ENCODE assay signal across 25 cellular contexts in genomic region chrX:132467029-132467428, GRCh38. TPM values are rescaled to one million over a fixed set of nuclear protein-coding genes. Genes with fewer than 3 reads are reported as not detected.
DNase-seq lines count a peak whose midpoint lies in the region; ATAC-seq, FAIRE-seq and TF ChIP-seq lines count a peak whose summit lies in the region.
"Had no signal": no experiment of that assay in that cellular context is flagged by ENCODE, and none has a peak within 500 bp of the region (broad histone marks: within the 10 kb centered on the region; RNA-seq: fewer than 3 reads in every experiment).

No MANE protein-coding gene starts in this region.

- no peaks in the 10 kb centered on the region for H3K9me3 Mint-ChIP-seq in T-cell

- H3K27ac Mint-ChIP-seq in T-cell: no peak overlapping the region

- FAIRE-seq in endometrium (lab: Jason Lieb, UNC): peak; percentile 31
- FAIRE-seq: G401.6 had no signal

- no peaks in the 10 kb centered on the region for H3K36me3 Mint-ChIP-seq in T-cell

- ATAC-seq in left lung: peak; percentile 45
- no peak for ATAC-seq in T-cell (replicated peaks in 1 of 4)
- ATAC-seq in GM21576 (IDR thresholded peaks at IDR 0.05; ENCODE audit: unreplicated experiment): no peak
- ATAC-seq: activated CD4-positive, CD25-positive, alpha-beta regulatory T cell treated with anti-CD3 and anti-CD28 coated beads, Interleukin-2, amount 50 U/mL, for 24 hours had no signal

- peaks cover 0 to 7% of the 10 kb centered on the region in 2 donors for H3K27me3 Mint-ChIP-seq in T-cell

- H3K4me1 ChIP-seq in left lung: no peaks in the 10 kb centered on the region
- H3K4me1 ChIP-seq: tibial artery had no signal

- H3K4me3 Mint-ChIP-seq in T-cell: no peak overlapping the region

- CTCF ChIA-PET in T-cell (lab: Charles Lee): no interaction called here

- intact Hi-C loops in left lung (cut with DNase I): no loop called here

- peak; percentile 34 for DNase-seq in AG08395 (ENCODE audit: low spot score)
- DNase-seq in HT-29 (ENCODE audit: low spot score): peak; percentile 33
- DNase-seq in left lung: no peak
- no peak for DNase-seq in T-cell
- no peak for DNase-seq in GOT3 (lab: John Stamatoyannopoulos, UW)
- no peak for DNase-seq in cerebellar nuclear complex (lab: John Stamatoyannopoulos, UW)
- DNase-seq: 8988T; activated gamma-delta T cell treated with Interleukin-2 at 50 U/mL for 16 hours; activated T-cell treated with anti-CD3 and anti-CD28 coated beads, Interleukin-2, amount 50 U/mL, for 1 hour; amygdala; Karpas-422; mammary epithelial cell; NCI-H187 treated with DMSO at 0.1 percent for 48 hours; NCI-H226; NCI-H774; OCI-M1; Right ventricle myocardium superior; stimulated activated CD4-positive, alpha-beta T cell treated with anti-CD3 and anti-CD28 coated beads, Interleukin-4, amount 100 ng/mL, for 24 hours; stimulated activated naive CD4-positive, alpha-beta T cell treated with Interleukin-2 at 50 U/mL for 16 hours; tibial artery had no signal

- H3K4me1 Mint-ChIP-seq in T-cell: peaks cover 0 to 3% (median 0%) of the 10 kb centered on the region in 3 donors

- no peak for TF ChIP-seq CTCF in left lung (IDR thresholded peaks at IDR 0.05)

- no peaks in the 10 kb centered on the region for H3K9me3 ChIP-seq in left lung
- H3K9me3 ChIP-seq: tibial artery had no signal

- H3K36me3 ChIP-seq in left lung: no peaks in the 10 kb centered on the region
- H3K36me3 ChIP-seq: tibial artery had no signal

- H3K27me3 ChIP-seq in left lung: peaks cover 0 to 3% of the 10 kb centered on the region in 2 donors
- H3K27me3 ChIP-seq: tibial artery had no signal

- no peak overlapping the region for H3K27ac ChIP-seq in left lung
- H3K27ac ChIP-seq: C4-2B, tibial artery had no signal

- H3K4me3 ChIP-seq in left lung: no peak overlapping the region
- H3K4me3 ChIP-seq: tibial artery had no signal

- POLR2A ChIA-PET in T-cell (lab: Charles Lee): no interaction called here

RNA-seq across cellular contexts. Expression of gene MBNL3, which starts 21.8 kb away (rescaled TPM):
- total RNA-seq in HT-29 (2014; rRNA removed; shearing (Covaris generic)): 5.4 and 7.6 TPM in 2 replicates
- total RNA-seq in left lung (10 to 100 TPM; 20.4 to 21.6 TPM), T-cell (10 to 100 TPM; 23.3 to 39.5 (median 27.2) TPM)

Comparison
In these comparisons a context has a peak if more than half of its experiments do, and no peak if none do; other contexts are left out.
1. DNase-seq: peak in AG08395 (single experiment) and HT-29 (single experiment); none in left lung (0 of 2), T-cell (0 of 34), GOT3 (single experiment) and cerebellar nuclear complex (0 of 2).